ENCODE assay signal across 9 cellular contexts in the genomic region with DNA sequence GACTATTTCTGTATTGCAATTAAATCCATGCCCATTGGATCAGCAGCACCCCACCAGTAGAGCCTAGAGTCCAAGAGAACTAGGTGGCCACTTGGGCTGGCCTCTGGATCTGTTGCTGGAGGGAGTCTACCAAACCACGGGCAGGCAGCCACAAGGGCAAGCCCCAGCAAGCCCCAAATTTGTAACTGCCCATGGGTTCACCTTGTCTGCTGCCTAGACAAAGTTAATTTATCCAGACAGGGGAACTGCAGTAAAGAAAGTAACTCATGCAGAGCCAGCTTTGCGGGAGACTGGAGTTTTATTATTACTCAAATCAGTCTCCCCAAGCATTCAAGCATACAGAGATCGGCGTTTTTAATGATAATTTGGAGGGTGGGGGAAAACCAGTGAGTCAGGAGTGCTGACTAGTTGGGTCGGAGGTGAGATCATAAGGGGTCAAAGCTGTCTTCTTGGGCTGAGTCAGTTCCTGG.
DNase-seq lines count a peak whose midpoint lies in the region; ATAC-seq and TF ChIP-seq lines count a peak whose summit lies in the region.
"Had no signal": no experiment of that assay in that cellular context is flagged by ENCODE, and none has a peak within 500 bp of the region (broad histone marks: within the 10 kb centered on the region; RNA-seq: fewer than 3 reads in every experiment).

No MANE protein-coding gene starts in this region.

- H4K20me1 ChIP-seq in mammary epithelial cell (ENCODE audit: insufficient read depth, low read length): no peaks in the 10 kb centered on the region

- 14% methylated on average over 5 of the region's 5 CpGs for WGBS in mammary epithelial cell (ENCODE audit: low coverage, missing lambda C conversion rate)

- in situ Hi-C loops in mammary epithelial cell (cut with MboI; ENCODE audit: low sequenced_read_pairs in 2 of 2): no loop called here

- peaks cover 2% of the 10 kb centered on the region for H3K9me3 ChIP-seq in mammary epithelial cell (replicated peaks; ENCODE audit: insufficient read depth, low read length)

- dilution Hi-C loops in mammary epithelial cell (cut with HindIII; ENCODE audit: low sequenced_read_pairs): no loop called here

- H3K27me3 ChIP-seq in mammary epithelial cell (ENCODE audit: insufficient read depth, low read length) (no peaks in the 10 kb centered on the region), H7 (ENCODE audit: control insufficient read depth, insufficient read depth, low read length) (no peaks in the 10 kb centered on the region)

- H3K4me3 ChIP-seq in GM12864 (ENCODE audit: low read depth, low read length): peak overlapping the region; percentile 53
- no peak overlapping the region for H3K4me3 ChIP-seq in mammary epithelial cell (replicated peaks in 1 of 3; ENCODE audit: insufficient read depth in 1 of 3, low read depth in 2 of 3, low read length in 3 of 3)
- no peak overlapping the region for H3K4me3 ChIP-seq in H7 (ENCODE audit: insufficient read depth, low read depth, low read length)
- H3K4me3 ChIP-seq: SK-N-MC had no signal

- BruUV-seq in mammary epithelial cell (replicated peaks; lab: Mats Ljungman, UMichigan): no TSS peak

- peak; percentile 78 for DNase-seq in GM12864 (ENCODE audit: low read depth)
- peak; percentile 77 for DNase-seq in mammary epithelial cell
- DNase-seq in sciatic nerve (ENCODE audit: low spot score): no peak
- no peak for DNase-seq in H7
- DNase-seq in DMS114 treated with DMSO at 0.1 percent for 48 hours (lab: John Stamatoyannopoulos, UW; ENCODE audit: unreplicated experiment): no peak
- no peak for DNase-seq in germinal center (ENCODE audit: low spot score)

- no peaks in the 10 kb centered on the region for H3K79me2 ChIP-seq in mammary epithelial cell (ENCODE audit: insufficient read depth, low read length)

- H3K9ac ChIP-seq in mammary epithelial cell (ENCODE audit: insufficient read depth, low read length): no peak overlapping the region

- H3K36me3 ChIP-seq in mammary epithelial cell (ENCODE audit: insufficient read depth, low read length) (no peaks in the 10 kb centered on the region), H7 (replicated peaks; ENCODE audit: control insufficient read depth, insufficient read depth, low read length) (no peaks in the 10 kb centered on the region)

- intact Hi-C loops in mammary epithelial cell (cut with micrococcal nuclease): no loop called here
- intact Hi-C loops in sciatic nerve (cut with DNase I): no loop called here

- peak overlapping the region; percentile 74 for H2AFZ ChIP-seq in mammary epithelial cell (ENCODE audit: low read depth, low read length)

- peak overlapping the region; percentile 40 for H3K4me2 ChIP-seq in mammary epithelial cell (ENCODE audit: insufficient read depth, low read depth, low read length)

- CTCF ChIA-PET in mammary epithelial cell (lab: Charles Lee; ENCODE audit: low non-redundant PET): no interaction called here

- peaks cover 17% of the 10 kb centered on the region for H3K4me1 ChIP-seq in mammary epithelial cell (ENCODE audit: insufficient read depth, low read length)

- peak overlapping the region; percentile 49 for H3K27ac ChIP-seq in mammary epithelial cell (ENCODE audit: insufficient read depth, low read depth, low read length)
- H3K27ac ChIP-seq: SK-N-MC had no signal

- ATAC-seq in GM19467 (IDR thresholded peaks at IDR 0.05; ENCODE audit: unreplicated experiment) (peak; percentile 67), HG03432 (IDR thresholded peaks at IDR 0.05; ENCODE audit: unreplicated experiment) (peak; percentile 87), sciatic nerve (no peak)

- TF ChIP-seq CTCF in GM12864 (IDR thresholded peaks at IDR 0.05; ENCODE audit: low read depth, low read length, missing control alignments) (no peak), mammary epithelial cell (conservative IDR thresholded peaks at IDR 0.05 in 1 of 2, IDR thresholded peaks at IDR 0.05 in 1 of 2; ENCODE audit: extremely low read depth in 1 of 2, insufficient read depth in 1 of 2, low read depth in 1 of 2, low read length in 2 of 2) (no peak)

Comparison
In these comparisons a context has a peak if more than half of its experiments do, and no peak if none do; other contexts are left out.
1. DNase-seq: peak in GM12864 (single experiment) and mammary epithelial cell (single experiment); none in sciatic nerve (single experiment), H7 (single experiment), DMS114 treated with DMSO at 0.1 percent for 48 hours (single experiment) and germinal center (single experiment).